In genomic region chr1:229557214-229557850, GRCh38 we compare ENCODE assay signal across 8 cellular contexts. TPM values are rescaled to one million over a fixed set of nuclear protein-coding genes. Genes with fewer than 3 reads are reported as not detected.
DNase-seq lines count a peak whose midpoint lies in the region; ATAC-seq, FAIRE-seq and TF ChIP-seq lines count a peak whose summit lies in the region.

No MANE protein-coding gene starts in this region.

- BruUV-seq in Caco-2 (replicated peaks; lab: Mats Ljungman, UMichigan): TSS peak; percentile 53

- no peaks in the 10 kb centered on the region for H3K36me3 Mint-ChIP-seq in Caco-2 (ENCODE audit: insufficient read depth, unreplicated experiment)

- peak overlapping the region in 2 of 3 donors; percentile 62 to 81 for H3K27ac ChIP-seq in thyroid gland

- intact Hi-C loops in Caco-2 (cut with micrococcal nuclease; ENCODE audit: unreplicated experiment): no loop called here
- intact Hi-C loops in thyroid gland (cut with DNase I): loop anchor here (5.0 kb wide), 1 partner anchor 70 kb away; the partner anchor contains the start of genes TAF5L and URB2

- POLR2A ChIA-PET in Caco-2 (lab: Charles Lee): interaction anchor here (0.6 kb wide), 1 partner anchor 119 kb away, joined by 4 read pairs; no protein-coding TSS in a partner anchor

- no peaks in the 10 kb centered on the region for H3K27me3 ChIP-seq in Caco-2 (replicated peaks; ENCODE audit: control insufficient read depth, insufficient read depth, low read length)
- H3K27me3 ChIP-seq in adipocyte (replicated peaks; ENCODE audit: control insufficient read depth, insufficient read depth, low read length): no peaks in the 10 kb centered on the region
- no peaks in the 10 kb centered on the region for H3K27me3 ChIP-seq in thyroid gland

- peak overlapping the region; percentile 77 for H3K4me3 Mint-ChIP-seq in Caco-2 (ENCODE audit: unreplicated experiment)

- no peak for TF ChIP-seq POLR2A in thyroid gland (IDR thresholded peaks at IDR 0.05)

- H3K9ac ChIP-seq in adipocyte (ENCODE audit: low read length): peak overlapping the region; percentile 94

- H3K36me3 ChIP-seq in Caco-2 (ENCODE audit: control insufficient read depth, insufficient read depth, low read length) (no peaks in the 10 kb centered on the region), adipocyte (ENCODE audit: control insufficient read depth, insufficient read depth, low read length, severe bottlenecking) (no peaks in the 10 kb centered on the region), thyroid gland (no peaks in the 10 kb centered on the region)

- ATAC-seq in HG02938 (IDR thresholded peaks at IDR 0.05; ENCODE audit: unreplicated experiment) (peak; percentile 22), HG02970 (IDR thresholded peaks at IDR 0.05; ENCODE audit: low FRiP score, unreplicated experiment) (no peak)

- no peak for FAIRE-seq in RCC 7860 (lab: Jason Lieb, UNC)

- peaks cover 20% of the 10 kb centered on the region for H3K4me1 Mint-ChIP-seq in Caco-2 (ENCODE audit: low read depth, unreplicated experiment)

- TF ChIP-seq CTCF in Caco-2 (IDR thresholded peaks at IDR 0.05; ENCODE audit: insufficient read depth in 1 of 2, low read depth in 1 of 2, low read length in 1 of 2, severe bottlenecking in 1 of 2, unreplicated experiment in 1 of 2) (no peak), thyroid gland (IDR thresholded peaks at IDR 0.05) (no peak)

- CTCF ChIA-PET in Caco-2 (lab: Charles Lee): interaction anchor here (1.5 kb wide), 1 partner anchor 24 kb away, joined by 3 read pairs; no protein-coding TSS in a partner anchor

- H3K9me3 ChIP-seq in Caco-2: no peaks in the 10 kb centered on the region
- H3K9me3 ChIP-seq in adipocyte (ENCODE audit: control insufficient read depth, low read length): no peaks in the 10 kb centered on the region
- H3K9me3 ChIP-seq in thyroid gland: no peaks in the 10 kb centered on the region

- H3K27me3 Mint-ChIP-seq in Caco-2 (ENCODE audit: insufficient read depth, unreplicated experiment): no peaks in the 10 kb centered on the region

- H3K4me3 ChIP-seq in Caco-2 (ENCODE audit: low read depth, low read length): peak overlapping the region; percentile 65
- peak overlapping the region; percentile 94 for H3K4me3 ChIP-seq in adipocyte (ENCODE audit: low read length)
- H3K4me3 ChIP-seq in thyroid gland (replicated peaks in 1 of 3): peak overlapping the region in 2 of 3 donors; percentile 21 to 84

- DNase-seq in Caco-2 (no peak), adipocyte (ENCODE audit: low read depth) (peak; percentile 58), kidney glomerular epithelial cell (lab: John Stamatoyannopoulos, UW) (peak; percentile 56), thyroid gland (no peak), DMS79 (lab: John Stamatoyannopoulos, UW) (no peak), RCC 7860 (ENCODE audit: low spot score) (no peak)

- H3K27ac Mint-ChIP-seq in Caco-2 (ENCODE audit: unreplicated experiment): peak overlapping the region; percentile 33

- H3K4me1 ChIP-seq in Caco-2 (peaks cover 7% of the 10 kb centered on the region; the same call in 1 of the 2 replicates), adipocyte (ENCODE audit: control insufficient read depth, insufficient read depth, low read length) (peaks cover 20% of the 10 kb centered on the region), thyroid gland (peaks cover 11 to 23% of the 10 kb centered on the region in 2 donors)

- WGBS in thyroid gland, 2 donors: 44 to 45% methylated on average over 5 of the region's 5 CpGs

- H3K9me3 Mint-ChIP-seq in Caco-2 (ENCODE audit: unreplicated experiment): no peaks in the 10 kb centered on the region

RNA-seq across cellular contexts. Expression of gene ABCB10, which starts 1.2 kb away (rescaled TPM):
- total RNA-seq in Caco-2 (2022) (27.5 and 31.9 TPM in 2 replicates), thyroid gland (10 to 100 TPM; 13.7 to 22.6 (median 17.8) TPM)

RNA-seq across cellular contexts. Expression of gene NUP133, which starts 49.2 kb away (rescaled TPM):
- total RNA-seq in Caco-2 (2022) (54.5 and 59.3 TPM in 2 replicates), thyroid gland (10 to 100 TPM; 29.6 to 40.7 (median 37.3) TPM)

Comparison
In these comparisons a context has a peak if more than half of its experiments do, and no peak if none do; other contexts are left out.
1. DNase-seq: peak in adipocyte (single experiment) and kidney glomerular epithelial cell (single experiment); none in Caco-2 (0 of 2), thyroid gland (0 of 2), DMS79 (single experiment) and RCC 7860 (single experiment).
2. Peak in every context shown above with its lines, with median percentiles within 50 percentile points of each other: H3K4me3 ChIP-seq.